In genomic region chr3:42996633-42997075, GRCh38 we compare ENCODE assay signal across 21 cellular contexts. TPM values are rescaled to one million over a fixed set of nuclear protein-coding genes. Genes with fewer than 3 reads are reported as not detected.
DNase-seq lines count a peak whose midpoint lies in the region; ATAC-seq and TF ChIP-seq lines count a peak whose summit lies in the region.
"Had no signal": no experiment of that assay in that cellular context is flagged by ENCODE, and none has a peak within 500 bp of the region (broad histone marks: within the 10 kb centered on the region; RNA-seq: fewer than 3 reads in every experiment).

No MANE protein-coding gene starts in this region.

- ATAC-seq in stimulated activated effector memory CD8-positive, alpha-beta T cell treated with anti-CD3 and anti-CD28 coated beads, Interleukin-12 subunit alpha, Interleukin-12 subunit beta, amount 100 ng/mL, for 72 hours = no peak
- ATAC-seq in HG02610 (IDR thresholded peaks at IDR 0.05; ENCODE audit: unreplicated experiment) = no peak
- ATAC-seq in HG03039 (IDR thresholded peaks at IDR 0.05; ENCODE audit: unreplicated experiment) = no peak
- ATAC-seq: sciatic nerve, WTC11 had no signal

- H3K27ac ChIP-seq in coronary artery = peak overlapping the region; percentile 48 to 72
- peak overlapping the region; percentile 55 for H3K27ac ChIP-seq in temporal lobe (ENCODE audit: low read depth, low read length)
- H3K27ac ChIP-seq: neutrophil, SK-N-MC had no signal

- DNase-seq in G401 (ENCODE audit: low spot score) (peak; percentile 50), coronary artery (ENCODE audit: low spot score) (no peak), midbrain (lab: John Stamatoyannopoulos, UW) (peak; percentile 45), NCI-H1092 treated with DMSO at 0.1 percent for 48 hours (lab: John Stamatoyannopoulos, UW) (no peak)
- DNase-seq in stimulated activated effector memory CD8-positive, alpha-beta T cell treated with anti-CD3 and anti-CD28 coated beads, Interleukin-12 subunit alpha, Interleukin-12 subunit beta, amount 100 ng/mL, for 72 hours (ENCODE audit: low spot score in 2 of 2) = no peak
- DNase-seq: activated CD4-positive, alpha-beta memory T cell treated with anti-CD3 and anti-CD28 coated beads for 36 hours; activated gamma-delta T cell treated with Interleukin-2 at 50 U/mL for 16 hours; cerebellar nuclear complex; effector memory CD4-positive, alpha-beta T cell; NCI-H1105 treated with DMSO at 0.1 percent for 48 hours; NCI-H2081 treated with DMSO at 0.1 percent for 48 hours; NCI-H510A; NK-92 treated with Interleukin-12 subunit alpha and Interleukin-12 subunit beta, amount 100 ng/mL, for 24 hours had no signal

- no peak overlapping the region for H3K27ac Mint-ChIP-seq in stimulated activated effector memory CD8-positive, alpha-beta T cell treated with anti-CD3 and anti-CD28 coated beads, Interleukin-12 subunit alpha, Interleukin-12 subunit beta, amount 100 ng/mL, for 72 hours
- H3K27ac Mint-ChIP-seq: activated CD4-positive, alpha-beta memory T cell treated with anti-CD3 and anti-CD28 coated beads for 36 hours; T-helper 2 cell treated with Interferon-gamma antibody and Interleukin-4, amounts not matched to agents 5 μg/mL and 100 μg/mL, for 36 hours; WTC11 had no signal

- H3K4me3 Mint-ChIP-seq in stimulated activated effector memory CD8-positive, alpha-beta T cell treated with anti-CD3 and anti-CD28 coated beads, Interleukin-12 subunit alpha, Interleukin-12 subunit beta, amount 100 ng/mL, for 72 hours = no peak overlapping the region
- H3K4me3 Mint-ChIP-seq: activated CD4-positive, alpha-beta memory T cell treated with anti-CD3 and anti-CD28 coated beads for 36 hours; T-helper 2 cell treated with Interferon-gamma antibody and Interleukin-4, amounts not matched to agents 5 μg/mL and 100 μg/mL, for 36 hours; WTC11 had no signal

- H3K36me3 Mint-ChIP-seq in stimulated activated effector memory CD8-positive, alpha-beta T cell treated with anti-CD3 and anti-CD28 coated beads, Interleukin-12 subunit alpha, Interleukin-12 subunit beta, amount 100 ng/mL, for 72 hours = no peaks in the 10 kb centered on the region
- H3K36me3 Mint-ChIP-seq: activated CD4-positive, alpha-beta memory T cell treated with anti-CD3 and anti-CD28 coated beads for 36 hours; WTC11 had no signal

- no peak overlapping the region for H3K4me3 ChIP-seq in coronary artery
- H3K4me3 ChIP-seq: SK-N-MC had no signal

- in situ Hi-C loops in G401 (cut with HindIII; ENCODE audit: low sequenced_read_pairs) = no loop called here

- H3K4me1 Mint-ChIP-seq in stimulated activated effector memory CD8-positive, alpha-beta T cell treated with anti-CD3 and anti-CD28 coated beads, Interleukin-12 subunit alpha, Interleukin-12 subunit beta, amount 100 ng/mL, for 72 hours = no peaks in the 10 kb centered on the region

- H3K9me3 Mint-ChIP-seq in stimulated activated effector memory CD8-positive, alpha-beta T cell treated with anti-CD3 and anti-CD28 coated beads, Interleukin-12 subunit alpha, Interleukin-12 subunit beta, amount 100 ng/mL, for 72 hours = no peaks in the 10 kb centered on the region
- H3K9me3 Mint-ChIP-seq: activated CD4-positive, alpha-beta memory T cell treated with anti-CD3 and anti-CD28 coated beads for 36 hours; T-helper 2 cell treated with Interferon-gamma antibody and Interleukin-4, amounts not matched to agents 5 μg/mL and 100 μg/mL, for 36 hours; WTC11 had no signal

- TF ChIP-seq CTCF in coronary artery (IDR thresholded peaks at IDR 0.05) = no peak

RNA-seq across cellular contexts. Expression of gene GASK1A, which starts 17.5 kb away (rescaled TPM):
- not detected in 2 replicates for total RNA-seq in G401 (2014; rRNA removed; shearing (Covaris generic))
- 4.9 TPM for total RNA-seq in temporal lobe
- total RNA-seq: activated CD4-positive, alpha-beta memory T cell treated with anti-CD3 and anti-CD28 coated beads for 36 hours had no signal

Comparison
In these comparisons a context has a peak if more than half of its experiments do, and no peak if none do; other contexts are left out.
1. DNase-seq: peak in G401 (single experiment) and midbrain (single experiment); none in coronary artery (single experiment), stimulated activated effector memory CD8-positive, alpha-beta T cell treated with anti-CD3 and anti-CD28 coated beads, Interleukin-12 subunit alpha, Interleukin-12 subunit beta, amount 100 ng/mL, for 72 hours (0 of 2) and NCI-H1092 treated with DMSO at 0.1 percent for 48 hours (single experiment).